ENCODE assay signal across 13 cellular contexts in the genomic region with DNA sequence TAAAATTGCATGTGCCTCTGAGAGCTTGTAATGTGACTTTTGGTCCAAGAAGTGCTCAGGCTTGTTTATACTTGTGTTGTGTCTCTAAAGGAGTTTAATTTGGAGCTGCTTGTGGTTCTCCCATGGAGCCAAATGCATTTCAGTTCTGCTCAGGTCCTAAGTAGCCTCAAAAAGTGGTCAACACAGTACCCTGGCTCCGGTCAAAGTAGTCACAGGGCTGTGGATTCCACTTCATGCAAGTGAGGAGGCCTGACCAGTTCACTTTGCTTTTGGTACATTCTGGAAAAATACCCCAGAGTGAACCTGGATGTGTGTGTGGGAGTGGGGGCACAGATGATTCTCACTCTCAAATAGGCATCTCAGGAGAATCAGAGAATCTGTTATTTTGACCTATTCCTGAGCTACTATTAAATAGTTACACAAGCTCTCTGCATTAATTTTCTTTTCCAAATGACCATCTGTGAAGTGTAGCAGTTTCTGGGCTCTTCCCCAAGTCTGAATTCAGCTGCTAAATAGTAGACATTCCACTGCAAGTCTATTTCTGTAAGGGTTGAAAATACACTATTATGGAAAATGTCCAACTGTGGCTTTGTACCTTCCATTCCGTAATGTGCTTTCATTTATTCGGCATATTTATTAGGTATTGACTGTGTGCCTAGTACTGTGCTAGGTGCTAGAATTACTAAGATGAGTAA. TPM values are rescaled to one million over a fixed set of nuclear protein-coding genes. Genes with fewer than 3 reads are reported as not detected.
A peak's percentile ranks its signal among the peaks of the same experiment; 100 is the strongest.
DNase-seq lines count a peak whose midpoint lies in the region; ATAC-seq and TF ChIP-seq lines count a peak whose summit lies in the region.
"Had no signal": no experiment of that assay in that cellular context is flagged by ENCODE, and none has a peak within 500 bp of the region (broad histone marks: within the 10 kb centered on the region; RNA-seq: fewer than 3 reads in every experiment).

No MANE protein-coding gene starts in this region.

- H3K4me3 Mint-ChIP-seq in nephron (no peak overlapping the region), endodermal cell (no peak overlapping the region)

- H3K27ac ChIP-seq in aorta (ENCODE audit: low read depth in 1 of 2, low read length in 2 of 2) (peak overlapping the region; percentile 82 to 90), OCI-LY7 (ENCODE audit: low read depth, low read length, poor library complexity, severe bottlenecking) (no peak overlapping the region), endodermal cell (ENCODE audit: low read depth, low read length) (no peak overlapping the region)
- H3K27ac ChIP-seq: WERI-Rb-1 had no signal

- no peak overlapping the region for H3K4me2 ChIP-seq in OCI-LY7 (ENCODE audit: low read length)

- H3K9me3 Mint-ChIP-seq in nephron = no peaks in the 10 kb centered on the region
- H3K9me3 Mint-ChIP-seq in endodermal cell = no peaks in the 10 kb centered on the region

- no peaks in the 10 kb centered on the region for H3K79me2 ChIP-seq in OCI-LY7 (ENCODE audit: insufficient read depth, low read depth, low read length)

- H3K4me1 Mint-ChIP-seq in nephron = peaks cover 13% of the 10 kb centered on the region
- H3K4me1 Mint-ChIP-seq in endodermal cell = peaks cover 13% of the 10 kb centered on the region

- H3K4me3 ChIP-seq in aorta (ENCODE audit: low read length in 2 of 2) (no peak overlapping the region), OCI-LY7 (ENCODE audit: low read depth, low read length, poor library complexity, severe bottlenecking) (no peak overlapping the region), endodermal cell (ENCODE audit: low read length) (no peak overlapping the region)
- H3K4me3 ChIP-seq: gastrocnemius medialis had no signal

- H4K20me1 ChIP-seq in OCI-LY7 (ENCODE audit: insufficient read depth, low read length) = no peaks in the 10 kb centered on the region

- H3K4me1 ChIP-seq in aorta (ENCODE audit: control insufficient read depth in 1 of 2, insufficient read depth in 2 of 2, low read length in 2 of 2) = peaks cover 0 to 8% of the 10 kb centered on the region in 2 donors
- H3K4me1 ChIP-seq in OCI-LY7 (ENCODE audit: insufficient read depth, low read length, poor library complexity, severe bottlenecking) = no peaks in the 10 kb centered on the region
- H3K4me1 ChIP-seq in endodermal cell (ENCODE audit: control insufficient read depth, insufficient read depth, low read length) = no peaks in the 10 kb centered on the region

- peaks cover 0 to 4% of the 10 kb centered on the region in 2 donors for H3K36me3 ChIP-seq in aorta (ENCODE audit: control insufficient read depth in 1 of 2, insufficient read depth in 2 of 2, low read length in 1 of 2)
- H3K36me3 ChIP-seq in OCI-LY7 (ENCODE audit: insufficient read depth, low read length) = peaks cover 4% of the 10 kb centered on the region; the same call in 1 of the 2 replicates
- peaks cover 66% of the 10 kb centered on the region for H3K36me3 ChIP-seq in endodermal cell (ENCODE audit: control insufficient read depth, insufficient read depth, low read length)

- CTCF ChIA-PET in OCI-LY7 (lab: Charles Lee; ENCODE audit: unreplicated experiment) = no interaction called here

- ATAC-seq in aorta (ENCODE audit: low FRiP score) = peak; percentile 70
- ATAC-seq: gastrocnemius medialis had no signal

- H3K9me3 ChIP-seq in aorta (ENCODE audit: control insufficient read depth, low read length) (no peaks in the 10 kb centered on the region), OCI-LY7 (ENCODE audit: low read length) (no peaks in the 10 kb centered on the region), endodermal cell (ENCODE audit: control insufficient read depth, low read length) (no peaks in the 10 kb centered on the region)
- H3K9me3 ChIP-seq: gastrocnemius medialis had no signal

- intact Hi-C loops in aorta (cut with DNase I) = no loop called here
- intact Hi-C loops in OCI-LY7 (cut with micrococcal nuclease; ENCODE audit: unreplicated experiment) = no loop called here

- TF ChIP-seq CTCF in nephron (IDR thresholded peaks at IDR 0.05; ENCODE audit: unreplicated experiment in 3 of 3) = no peak
- no peak for TF ChIP-seq CTCF in OCI-LY7 (conservative IDR thresholded peaks at IDR 0.05; ENCODE audit: low read length)
- no peak for TF ChIP-seq CTCF in endodermal cell (conservative IDR thresholded peaks at IDR 0.05)

- WGBS in aorta, 2 donors = 3 to 6% methylated on average over 3 of the region's 3 CpGs
- 92 to 96% methylated on average over 3 of the region's 3 CpGs for WGBS in endodermal cell (ENCODE audit: insufficient coverage in 1 of 2, insufficient read length in 1 of 2), 2 experiments

- H3K36me3 Mint-ChIP-seq in nephron (ENCODE audit: low read depth) (peaks cover 63% of the 10 kb centered on the region), endodermal cell (ENCODE audit: low read depth) (peaks cover 40% of the 10 kb centered on the region)

- H3K27me3 Mint-ChIP-seq in nephron (ENCODE audit: low read depth) (no peaks in the 10 kb centered on the region), endodermal cell (ENCODE audit: insufficient read depth) (no peaks in the 10 kb centered on the region)

- no peaks in the 10 kb centered on the region for H3K9me2 ChIP-seq in OCI-LY7 (ENCODE audit: insufficient read depth, low read length)

- no peak overlapping the region for H3K9ac ChIP-seq in endodermal cell (ENCODE audit: extremely low read depth, low read length, poor library complexity, severe bottlenecking)

- DNase-seq in DMS 273 (lab: John Stamatoyannopoulos, UW; ENCODE audit: unreplicated experiment) = peak; percentile 19
- no peak for DNase-seq in DMS 273 treated with DMSO at 0.1 percent for 48 hours (lab: John Stamatoyannopoulos, UW)
- peak; percentile 45 for DNase-seq in fibroblast of the conjunctiva (ENCODE audit: low read depth)
- no peak for DNase-seq in aorta
- DNase-seq in activated effector memory CD4-positive, alpha-beta T cell treated with Interleukin-2 at 50 U/mL for 16 hours = no peak
- no peak for DNase-seq in OCI-LY7 (ENCODE audit: low spot score)
- DNase-seq in endodermal cell = no peak
- DNase-seq: 8988T, activated T-cell treated with anti-CD3 and anti-CD28 coated beads for 4 hours, gastrocnemius medialis, NCI-H524, WERI-Rb-1 had no signal

- H2AFZ ChIP-seq in OCI-LY7 (ENCODE audit: low read length) = no peak overlapping the region

- no TSS peak for BruUV-seq in OCI-LY7 (replicated peaks; lab: Mats Ljungman, UMichigan)

- POLR2A ChIA-PET in OCI-LY7 (lab: Charles Lee) = interaction anchor here (0.7 to 1.4 kb wide), 3 partner anchors 9 to 31 kb away, joined by 3 to 4 read pairs (median 3); no protein-coding TSS in a partner anchor

- H3K27me3 ChIP-seq in aorta (ENCODE audit: control insufficient read depth in 1 of 2, insufficient read depth in 2 of 2, low read length in 1 of 2) (no peaks in the 10 kb centered on the region), endodermal cell (ENCODE audit: control insufficient read depth, insufficient read depth, low read length, poor library complexity, severe bottlenecking) (no peaks in the 10 kb centered on the region)
- H3K27me3 ChIP-seq: gastrocnemius medialis had no signal

- H3K27ac Mint-ChIP-seq in nephron (peak overlapping the region; percentile 26 to 90 (median 70)), endodermal cell (no peak overlapping the region)

RNA-seq across cellular contexts. Expression of gene AGO1, which starts 31.7 kb away (rescaled TPM):
- total RNA-seq in aorta = 10 to 100 TPM; 27.7 to 33.9 TPM
- polyA plus RNA-seq in aorta = 1 to 10 TPM; 4.3 to 4.4 TPM
- total RNA-seq in OCI-LY7 (2014; rRNA removed; shearing (Covaris generic)) = 5.8 and 8.1 TPM in 2 replicates
- total RNA-seq in OCI-LY7 (2022) = 20.6 and 20.9 TPM in 2 replicates
- total RNA-seq in endodermal cell = 10 to 100 TPM; 54.5 to 65.7 TPM
- 48.5 TPM for polyA plus RNA-seq in endodermal cell (2013, experiment 1 of 2)
- polyA plus RNA-seq in endodermal cell (2013, experiment 2 of 2) = 52.3 TPM

RNA-seq across cellular contexts. Expression of gene AGO4, which starts 43.5 kb away (rescaled TPM):
- total RNA-seq in aorta (10 to 100 TPM; 27.3 to 39.9 TPM), OCI-LY7 (2022) (18.6 and 22.3 TPM in 2 replicates), endodermal cell (10 to 100 TPM; 17.6 to 20.5 TPM)
- polyA plus RNA-seq in aorta = 1 to 10 TPM; 5.6 to 8.6 TPM
- total RNA-seq in OCI-LY7 (2014; rRNA removed; shearing (Covaris generic)) = 6.5 and 14.1 TPM in 2 replicates
- polyA plus RNA-seq in endodermal cell (2013, experiment 1 of 2) = 20.1 TPM
- polyA plus RNA-seq in endodermal cell (2013, experiment 2 of 2) = 18.1 TPM

Comparison
In these comparisons a context has a peak if more than half of its experiments do, and no peak if none do; other contexts are left out.
1. DNase-seq: peak in DMS 273 (single experiment) and fibroblast of the conjunctiva (single experiment); none in DMS 273 treated with DMSO at 0.1 percent for 48 hours (single experiment), aorta (0 of 2), activated effector memory CD4-positive, alpha-beta T cell treated with Interleukin-2 at 50 U/mL for 16 hours (single experiment), OCI-LY7 (single experiment) and endodermal cell (single experiment).
2. H3K27ac ChIP-seq: peak in aorta (2 of 2); none in OCI-LY7 (single experiment) and endodermal cell (single experiment).